Comparison of ENCODE assay signal across 27 cellular contexts in the genomic region with DNA sequence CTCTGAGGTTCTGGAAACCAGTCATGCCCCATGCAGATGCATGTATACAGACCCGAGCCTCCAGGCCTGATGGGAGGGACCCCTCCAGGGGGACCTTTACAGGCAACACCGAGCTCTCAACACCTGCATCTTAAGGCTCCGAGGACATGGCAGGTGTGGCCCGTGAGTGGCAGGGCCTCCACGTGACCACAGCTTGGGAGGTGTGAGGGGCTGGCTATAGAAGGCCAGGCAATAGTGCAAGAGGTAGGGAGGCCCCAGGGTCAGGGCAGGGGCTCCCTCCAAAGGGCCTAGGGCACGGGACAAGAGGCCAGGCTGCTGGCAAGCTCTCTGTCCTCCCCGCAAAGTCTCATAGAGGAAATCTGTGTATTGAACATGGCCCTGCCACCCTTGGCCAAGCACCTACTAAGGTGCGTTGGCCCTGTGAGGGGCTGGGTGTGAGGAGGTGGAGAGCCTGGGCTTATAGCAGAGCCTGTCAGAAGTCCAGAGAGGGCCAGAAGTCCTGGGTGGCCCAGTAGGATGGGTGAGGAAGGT.
"Had no signal": no experiment of that assay in that cellular context is flagged by ENCODE, and none has a peak within 500 bp of the region (broad histone marks: within the 10 kb centered on the region; RNA-seq: fewer than 3 reads in every experiment).

No MANE protein-coding gene starts in this region.

- H3K4me1 ChIP-seq: neural progenitor cell had no signal

- H3K36me3 ChIP-seq: cardiac muscle cell, gastrocnemius medialis, neural progenitor cell, right atrium auricular region had no signal

- DNase-seq: activated CD4-positive, alpha-beta T cell treated with anti-CD3 and anti-CD28 coated beads for 4 hours; activated CD4-positive, alpha-beta T cell treated with anti-CD3 and anti-CD28 coated beads, Interleukin-2, amount 50 U/mL, for 4 hours; activated gamma-delta T cell treated with Interleukin-2 at 50 U/mL for 16 hours; anterior cingulate cortex; cortex of kidney; effector memory CD8-positive, alpha-beta T cell; erythroblast; gastrocnemius medialis; glutamatergic neuron; mammary epithelial cell; naive B cell; stimulated activated CD4-positive, alpha-beta T cell treated with anti-CD3 and anti-CD28 coated beads, Interleukin-12 subunit alpha, Interleukin-12 subunit beta, amount 100 ng/mL, for 4 hours; stimulated activated CD4-positive, alpha-beta T cell treated with anti-CD3 and anti-CD28 coated beads, Interleukin-4, amount 100 ng/mL, for 1 hour; substantia nigra; T-helper 1 cell had no signal

- ATAC-seq: activated naive CD4-positive, alpha-beta T cell treated with anti-CD3 and anti-CD28 coated beads, Interleukin-2, amount 50 U/mL, for 72 hours; body of pancreas; effector memory CD8-positive, alpha-beta T cell; gastrocnemius medialis had no signal

- H3K9me3 ChIP-seq: body of pancreas, gastrocnemius medialis, right atrium auricular region had no signal

- H3K27me3 Mint-ChIP-seq: stimulated activated naive CD8-positive, alpha-beta T cell treated with anti-CD3 and anti-CD28 coated beads, Interleukin-15, Interleukin-2, amounts not matched to agents 100 ng/mL and 50 ng/mL, for 24 hours had no signal

- H3K27ac ChIP-seq: body of pancreas, cardiac muscle cell, gastrocnemius medialis, hepatocyte, neural progenitor cell, right atrium auricular region, VCaP had no signal

- H3K27ac Mint-ChIP-seq: activated T-helper 1 cell treated with anti-CD3 and anti-CD28 coated beads, Interleukin-12 subunit alpha, Interleukin-12 subunit beta, Interleukin-2, Interleukin-4 antibody, amounts not matched to agents 30 ng/mL and 10 ng/mL and 1 ng/mL, durations not matched to agents 14 hours and 24 hours and 36 hours; effector memory CD8-positive, alpha-beta T cell; mesothelial cell of epicardium; neural progenitor cell; stimulated activated naive CD8-positive, alpha-beta T cell treated with anti-CD3 and anti-CD28 coated beads, Interleukin-15, Interleukin-2, amounts not matched to agents 100 ng/mL and 50 ng/mL, for 24 hours; T-helper 2 cell treated with Interferon-gamma antibody and Interleukin-4, amounts not matched to agents 5 μg/mL and 100 μg/mL, for 36 hours; type B pancreatic cell had no signal

- H3K4me1 Mint-ChIP-seq: naive B cell had no signal

- H3K27me3 ChIP-seq: body of pancreas, cardiac muscle cell, gastrocnemius medialis, hepatocyte, neural progenitor cell, right atrium auricular region had no signal

- H3K4me3 ChIP-seq: body of pancreas, cardiac muscle cell, gastrocnemius medialis, hepatocyte, neural progenitor cell, right atrium auricular region had no signal

- H3K36me3 Mint-ChIP-seq: activated naive CD4-positive, alpha-beta T cell treated with anti-CD3 and anti-CD28 coated beads, Interleukin-2, amount 50 U/mL, for 72 hours; mesothelial cell of epicardium; naive B cell; neural progenitor cell; type B pancreatic cell had no signal

- H3K9me3 Mint-ChIP-seq: activated naive CD4-positive, alpha-beta T cell treated with anti-CD3 and anti-CD28 coated beads, Interleukin-2, amount 50 U/mL, for 72 hours; activated T-helper 1 cell treated with anti-CD3 and anti-CD28 coated beads, Interleukin-12 subunit alpha, Interleukin-12 subunit beta, Interleukin-2, Interleukin-4 antibody, amounts not matched to agents 30 ng/mL and 10 ng/mL and 1 ng/mL, durations not matched to agents 14 hours and 24 hours and 36 hours; effector memory CD8-positive, alpha-beta T cell; mesothelial cell of epicardium; naive B cell; neural progenitor cell; stimulated activated naive CD8-positive, alpha-beta T cell treated with anti-CD3 and anti-CD28 coated beads, Interleukin-15, Interleukin-2, amounts not matched to agents 100 ng/mL and 50 ng/mL, for 24 hours; T-helper 2 cell treated with Interferon-gamma antibody and Interleukin-4, amounts not matched to agents 5 μg/mL and 100 μg/mL, for 36 hours; type B pancreatic cell had no signal

- H3K4me3 Mint-ChIP-seq: activated T-helper 1 cell treated with anti-CD3 and anti-CD28 coated beads, Interleukin-12 subunit alpha, Interleukin-12 subunit beta, Interleukin-2, Interleukin-4 antibody, amounts not matched to agents 30 ng/mL and 10 ng/mL and 1 ng/mL, durations not matched to agents 14 hours and 24 hours and 36 hours; effector memory CD8-positive, alpha-beta T cell; mesothelial cell of epicardium; naive B cell; neural progenitor cell; stimulated activated naive CD8-positive, alpha-beta T cell treated with anti-CD3 and anti-CD28 coated beads, Interleukin-15, Interleukin-2, amounts not matched to agents 100 ng/mL and 50 ng/mL, for 24 hours; T-helper 2 cell treated with Interferon-gamma antibody and Interleukin-4, amounts not matched to agents 5 μg/mL and 100 μg/mL, for 36 hours; type B pancreatic cell had no signal
